Comparison of ENCODE assay signal across 1 cellular context in genomic region chr1:155269381-155269780, GRCh38.
TF ChIP-seq lines count a peak whose summit lies in the region.

No MANE protein-coding gene starts in this region.

TF ChIP-seq in WTC11, 78 proteins besides CTCF, POLR2A, EP300 and RAD21 (continued from another document):
- TF ChIP-seq ZNF532 (CRISPR knock-in tag; IDR thresholded peaks at IDR 0.05; ENCODE audit: borderline replicate concordance) = no peak
- TF ChIP-seq PRRX2 (CRISPR knock-in tag; IDR thresholded peaks at IDR 0.05) = no peak
- no peak for TF ChIP-seq NR1H2 (CRISPR knock-in tag; IDR thresholded peaks at IDR 0.05)
- no peak for TF ChIP-seq ZNF121 (CRISPR knock-in tag; IDR thresholded peaks at IDR 0.05)
- no peak for TF ChIP-seq ZNF263 (CRISPR knock-in tag; IDR thresholded peaks at IDR 0.05; ENCODE audit: low read depth)
- no peak for TF ChIP-seq GRHL2 (CRISPR knock-in tag; IDR thresholded peaks at IDR 0.05; ENCODE audit: insufficient replicate concordance, severe bottlenecking)
- no peak for TF ChIP-seq NFYB (CRISPR knock-in tag; conservative IDR thresholded peaks at IDR 0.05; ENCODE audit: low read depth)
- no peak for TF ChIP-seq PREB (CRISPR knock-in tag; IDR thresholded peaks at IDR 0.05; ENCODE audit: borderline replicate concordance)
- no peak for TF ChIP-seq ZNF317 (CRISPR knock-in tag; IDR thresholded peaks at IDR 0.05; ENCODE audit: borderline replicate concordance, low read depth)
- no peak for TF ChIP-seq ZNF416 (CRISPR knock-in tag; IDR thresholded peaks at IDR 0.05)
